24 cellular contexts compared by ENCODE assay signal in the genomic region with DNA sequence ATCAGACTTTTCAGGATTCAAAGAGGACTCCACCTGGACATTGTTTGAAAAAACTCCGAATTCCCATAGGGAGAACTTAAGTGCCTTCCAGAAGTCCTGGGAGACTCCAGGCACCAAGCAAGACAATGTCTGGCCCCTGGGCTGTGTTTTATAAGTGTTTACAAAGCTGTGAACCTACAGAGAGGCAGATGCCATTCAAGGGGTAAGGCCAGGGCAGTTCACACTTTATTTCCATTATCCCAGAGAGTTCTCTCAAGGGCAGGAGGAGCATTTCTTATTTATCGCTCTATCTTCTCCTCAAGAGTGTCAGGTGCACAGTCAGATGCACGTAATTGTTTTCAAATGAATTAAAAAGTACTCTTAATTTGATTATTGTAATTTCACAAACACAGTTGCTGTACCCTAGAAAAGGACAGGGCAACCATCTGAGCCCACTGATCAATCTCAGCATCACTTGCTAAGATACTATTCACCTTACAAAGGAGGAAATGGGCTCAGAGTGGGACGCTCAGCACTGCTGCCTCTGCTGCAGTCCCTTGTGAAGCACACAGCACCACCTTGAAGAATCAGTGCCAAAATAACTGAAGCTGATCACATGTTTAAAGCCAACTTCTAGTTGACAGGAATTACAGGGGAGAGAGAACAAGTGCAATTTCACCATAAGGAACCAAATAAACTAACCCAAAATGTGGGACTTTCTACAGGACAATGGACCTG. TPM values are rescaled to one million over a fixed set of nuclear protein-coding genes. Genes with fewer than 3 reads are reported as not detected.
DNase-seq lines count a peak whose midpoint lies in the region; ATAC-seq and TF ChIP-seq lines count a peak whose summit lies in the region.
"Had no signal": no experiment of that assay in that cellular context is flagged by ENCODE, and none has a peak within 500 bp of the region (broad histone marks: within the 10 kb centered on the region; RNA-seq: fewer than 3 reads in every experiment).

No MANE protein-coding gene starts in this region.

- ATAC-seq in left lung (peak; percentile 58), esophagus mucosa (no peak)
- ATAC-seq: PC-3 had no signal

- no peak overlapping the region for H4K91ac ChIP-seq in H9 (ENCODE audit: insufficient read length, low read depth, low read length)

- no peak overlapping the region for H2BK5ac ChIP-seq in H9 (ENCODE audit: insufficient read length, low read length)

- no peak overlapping the region for H3K4me2 ChIP-seq in H9 (ENCODE audit: insufficient read depth, insufficient read length, low read length)

- H3K23ac ChIP-seq in H9 (ENCODE audit: insufficient read length, low read depth, low read length), result no peak overlapping the region

- H2BK20ac ChIP-seq in H9 (ENCODE audit: low read depth, low read length, poor library complexity, severe bottlenecking), result no peak overlapping the region

- H2BK120ac ChIP-seq in H9 (ENCODE audit: low read depth, low read length, poor library complexity, severe bottlenecking), result no peak overlapping the region

- no peak overlapping the region for H2BK12ac ChIP-seq in H9 (ENCODE audit: insufficient read length, low read depth, low read length)

- no peak overlapping the region for H3K14ac ChIP-seq in H9 (ENCODE audit: insufficient read depth, low read length)

- H2AFZ ChIP-seq in H9 (ENCODE audit: low read length), result no peak overlapping the region

- H3K23me2 ChIP-seq in H9 (ENCODE audit: insufficient read length, low read depth, low read length, poor library complexity, severe bottlenecking), result no peaks in the 10 kb centered on the region

- no peaks in the 10 kb centered on the region for H3K9me3 Mint-ChIP-seq in H9

- no peak overlapping the region for H3K56ac ChIP-seq in H9 (ENCODE audit: insufficient read length, low read depth, low read length)

- TF ChIP-seq CTCF in left lung (IDR thresholded peaks at IDR 0.05) (no peak), H9 (conservative IDR thresholded peaks at IDR 0.05) (no peak)

- no peaks in the 10 kb centered on the region for H3K79me1 ChIP-seq in H9 (ENCODE audit: insufficient read depth, low read depth, low read length, poor library complexity, severe bottlenecking)

- H3K36me3 ChIP-seq in left lung, result no peaks in the 10 kb centered on the region
- H3K36me3 ChIP-seq: MG63 had no signal

- H3K4ac ChIP-seq in H9 (ENCODE audit: low read depth, low read length), result no peak overlapping the region

- no peak overlapping the region for H3K27ac Mint-ChIP-seq in H9
- H3K27ac Mint-ChIP-seq: CD4-positive, CD25-positive, alpha-beta regulatory T cell; IgD-negative memory B cell had no signal

- peaks cover 4 to 6% of the 10 kb centered on the region in 2 experiments for H3K4me1 Mint-ChIP-seq in H9
- H3K4me1 Mint-ChIP-seq: CD4-positive, CD25-positive, alpha-beta regulatory T cell; IgD-negative memory B cell had no signal

- no peak overlapping the region for H3K4me3 ChIP-seq in left lung
- H3K4me3 ChIP-seq: MG63 had no signal

- no peaks in the 10 kb centered on the region for H3K79me2 ChIP-seq in H9 (ENCODE audit: insufficient read depth, low read length)

- no peaks in the 10 kb centered on the region for H3K36me3 Mint-ChIP-seq in H9 (ENCODE audit: insufficient read depth in 1 of 3, low read depth in 3 of 3)
- H3K36me3 Mint-ChIP-seq: CD4-positive, CD25-positive, alpha-beta regulatory T cell; IgD-negative memory B cell had no signal

- H4K8ac ChIP-seq in H9 (replicated peaks; ENCODE audit: insufficient read length, low read depth, low read length), result no peak overlapping the region

- H3K18ac ChIP-seq in H9 (ENCODE audit: insufficient read length, low read depth, low read length), result no peak overlapping the region

- DNase-seq in DMS153 (lab: John Stamatoyannopoulos, UW) (peak; percentile 22), DMS153 treated with DMSO at 0.1 percent for 48 hours (lab: John Stamatoyannopoulos, UW; ENCODE audit: unreplicated experiment) (no peak), DMS79 (lab: John Stamatoyannopoulos, UW) (peak; percentile 21), NCI-H69 (lab: John Stamatoyannopoulos, UW) (peak; percentile 53), left lung (no peak), HuH-7 (ENCODE audit: low spot score) (no peak), H9 (no peak)
- DNase-seq: Caco-2; CD4-positive, CD25-positive, alpha-beta regulatory T cell; Karpas-422; MG63; NCI-H1048; NCI-H1694; NCI-H510A; NCI-H774; PC-3; RPMI8226; SIG-M5; T-helper 1 cell had no signal

- no peak overlapping the region for H2BK15ac ChIP-seq in H9 (ENCODE audit: low read depth, low read length)

- no peak overlapping the region for H2AK5ac ChIP-seq in H9 (ENCODE audit: insufficient read length, low read length)

- H3K27me3 ChIP-seq in left lung (no peaks in the 10 kb centered on the region), H9 (ENCODE audit: insufficient read depth, low read length) (no peaks in the 10 kb centered on the region)

- no peak overlapping the region for H4K5ac ChIP-seq in H9 (ENCODE audit: insufficient read length, low read depth, low read length)

- H3K27ac ChIP-seq in left lung (no peak overlapping the region), H9 (ENCODE audit: insufficient read length, low read depth, low read length) (no peak overlapping the region)
- H3K27ac ChIP-seq: 22Rv1, HL-60 had no signal

- no peaks in the 10 kb centered on the region for H4K20me1 ChIP-seq in H9 (ENCODE audit: control insufficient read depth, insufficient read depth, insufficient read length)

- H3K4me1 ChIP-seq in left lung (no peaks in the 10 kb centered on the region), H9 (ENCODE audit: insufficient read depth, low read length) (no peaks in the 10 kb centered on the region)

- no peaks in the 10 kb centered on the region for H3K9me3 ChIP-seq in left lung
- H3K9me3 ChIP-seq in H9 (ENCODE audit: control insufficient read depth, low read depth, low read length), result no peaks in the 10 kb centered on the region
- H3K9me3 ChIP-seq: Caco-2, MG63 had no signal

- no peak overlapping the region for H3K9ac ChIP-seq in H9 (ENCODE audit: extremely low read depth, insufficient read length, low read length)

- peaks cover 4% of the 10 kb centered on the region for H3K27me3 Mint-ChIP-seq in H9 (ENCODE audit: low read depth)
- H3K27me3 Mint-ChIP-seq: IgD-negative memory B cell had no signal

- H3T11ph ChIP-seq in H9 (ENCODE audit: low read length), result no peak overlapping the region

- WGBS in H9 (ENCODE audit: extremely low coverage, insufficient read length, low lambda C conversion rate), result no CpG with 5 or more reads among the region's 4 CpGs

- intact Hi-C loops in left lung (cut with DNase I), result no loop called here

- H3K4me3 Mint-ChIP-seq in H9, result no peak overlapping the region
- H3K4me3 Mint-ChIP-seq: CD4-positive, CD25-positive, alpha-beta regulatory T cell; IgD-negative memory B cell had no signal

RNA-seq across cellular contexts. Expression of gene RASSF10, which starts 35.0 kb away (rescaled TPM):
- total RNA-seq in left lung (1 to 10 TPM; 2.0 to 4.5 TPM), esophagus mucosa (11.3 TPM), H9 (2021) (2.4 and 2.9 TPM in 2 replicates)
- total RNA-seq: CD4-positive, CD25-positive, alpha-beta regulatory T cell; H4; PC-3 had no signal

Comparison
In these comparisons a context has a peak if more than half of its experiments do, and no peak if none do; other contexts are left out.
1. DNase-seq: peak in DMS153 (single experiment), DMS79 (single experiment) and NCI-H69 (single experiment); none in DMS153 treated with DMSO at 0.1 percent for 48 hours (single experiment), left lung (0 of 2), HuH-7 (single experiment) and H9 (single experiment).